7 cellular contexts compared by ENCODE assay signal in genomic region chr20:45912344-45912682, GRCh38. TPM values are rescaled to one million over a fixed set of nuclear protein-coding genes. Genes with fewer than 3 reads are reported as not detected.
DNase-seq lines count a peak whose midpoint lies in the region; ATAC-seq and TF ChIP-seq lines count a peak whose summit lies in the region.
"Had no signal": no experiment of that assay in that cellular context is flagged by ENCODE, and none has a peak within 500 bp of the region (broad histone marks: within the 10 kb centered on the region; RNA-seq: fewer than 3 reads in every experiment).

No MANE protein-coding gene starts in this region.

- no peaks in the 10 kb centered on the region for H3K36me3 ChIP-seq in ACC112 (ENCODE audit: insufficient read depth, low read length)
- no peaks in the 10 kb centered on the region for H3K36me3 ChIP-seq in left lung

- H3K27me3 ChIP-seq in ACC112 (ENCODE audit: insufficient read depth, low read length) (no peaks in the 10 kb centered on the region), left lung (peaks cover 0 to 26% of the 10 kb centered on the region in 2 donors)

- CTCF ChIA-PET in T-cell (lab: Charles Lee) = no interaction called here

- no peaks in the 10 kb centered on the region for H3K9me3 Mint-ChIP-seq in T-cell

- TF ChIP-seq CTCF in left lung (IDR thresholded peaks at IDR 0.05) = no peak

- H3K27ac Mint-ChIP-seq in T-cell = no peak overlapping the region

- H3K4me3 Mint-ChIP-seq in T-cell = peak overlapping the region; percentile 36 to 79 (median 47)

- H3K36me3 Mint-ChIP-seq in T-cell = no peaks in the 10 kb centered on the region

- H3K27me3 Mint-ChIP-seq in T-cell = peaks cover 18 to 22% of the 10 kb centered on the region in 2 donors

- POLR2A ChIA-PET in T-cell (lab: Charles Lee) = no interaction called here

- H3K27ac ChIP-seq in ACC112 (ENCODE audit: low read depth, low read length) (no peak overlapping the region), left lung (peak overlapping the region; percentile 78 to 88)

- H3K9me3 ChIP-seq in left lung = no peaks in the 10 kb centered on the region

- H3K4me3 ChIP-seq in ACC112 (ENCODE audit: low read depth, low read length) (peak overlapping the region; percentile 71), left lung (peak overlapping the region in 1 of 2 donors; percentile 50)

- ATAC-seq in T-cell (replicated peaks in 1 of 4) (no peak), left lung (no peak), HG02798 (IDR thresholded peaks at IDR 0.05; ENCODE audit: poor library complexity, unreplicated experiment) (no peak)

- intact Hi-C loops in left lung (cut with DNase I) = no loop called here

- DNase-seq in T-cell = no peak
- DNase-seq in left lung = no peak
- no peak for DNase-seq in stimulated activated CD4-positive, alpha-beta T cell treated with anti-CD3 and anti-CD28 coated beads, Interleukin-2, amount 100 ng/mL, for 24 hours
- DNase-seq in kidney glomerular epithelial cell (lab: John Stamatoyannopoulos, UW) = no peak
- DNase-seq: SW 1271 had no signal

- H3K4me1 Mint-ChIP-seq in T-cell = peaks cover 9 to 21% (median 18%) of the 10 kb centered on the region in 3 donors

- peaks cover 13% of the 10 kb centered on the region for H3K4me1 ChIP-seq in ACC112 (ENCODE audit: control insufficient read depth, insufficient read depth, low read length, unreplicated experiment)
- H3K4me1 ChIP-seq in left lung = peaks cover 6 to 58% of the 10 kb centered on the region in 2 donors

- peak overlapping the region; percentile 58 for H2AFZ ChIP-seq in ACC112 (ENCODE audit: low read length, unreplicated experiment)

- H3K79me2 ChIP-seq in ACC112 (ENCODE audit: control insufficient read depth, insufficient read depth, low read length, unreplicated experiment) = no peaks in the 10 kb centered on the region

RNA-seq across cellular contexts. Expression of gene PLTP, which starts 0.4 kb away (rescaled TPM):
- total RNA-seq in T-cell (1 to 10 TPM in 3 of 5 donors, under 1 TPM in 1, not detected in 1; 0.35 to 1.7 (median 1.4) TPM), left lung (100 to 1,000 TPM; 162 to 172 TPM)

RNA-seq across cellular contexts. Expression of gene CTSA, which starts 21.2 kb away (rescaled TPM):
- total RNA-seq in T-cell (100 to 1,000 TPM in 1 of 5 donors, 10 to 100 TPM in 4; 55.5 to 101 (median 85.1) TPM), left lung (100 to 1,000 TPM; 234 to 268 TPM)

RNA-seq across cellular contexts. Expression of gene NEURL2, which starts 21.3 kb away (rescaled TPM):
- total RNA-seq in T-cell (1 to 10 TPM; 3.1 to 6.9 (median 6.1) TPM), left lung (1 to 10 TPM; 4.0 to 4.3 TPM)

RNA-seq across cellular contexts. Expression of gene PCIF1, which starts 22.2 kb away (rescaled TPM):
- total RNA-seq in T-cell = 10 to 100 TPM; 74.4 to 78.7 (median 74.6) TPM
- total RNA-seq in left lung = 10 to 100 TPM; 26.1 to 33.0 TPM

RNA-seq across cellular contexts. Expression of gene SPATA25, which starts 24.9 kb away (rescaled TPM):
- total RNA-seq in T-cell (1 to 10 TPM in 4 of 5 donors, under 1 TPM in 1; 0.68 to 4.6 (median 3.6) TPM), left lung (under 1 TPM; 0.70 to 0.89 TPM)

Comparison
In these comparisons a context has a peak if more than half of its experiments do, and no peak if none do; other contexts are left out.
1. RNA of gene PLTP, which starts 0.4 kb away (total RNA-seq): 162 to 172 TPM in left lung; 0.35 to 1.7 TPM in T-cell; every median in the first group is over 10 times any median in the second.